16 cellular contexts compared by ENCODE assay signal in the genomic region with DNA sequence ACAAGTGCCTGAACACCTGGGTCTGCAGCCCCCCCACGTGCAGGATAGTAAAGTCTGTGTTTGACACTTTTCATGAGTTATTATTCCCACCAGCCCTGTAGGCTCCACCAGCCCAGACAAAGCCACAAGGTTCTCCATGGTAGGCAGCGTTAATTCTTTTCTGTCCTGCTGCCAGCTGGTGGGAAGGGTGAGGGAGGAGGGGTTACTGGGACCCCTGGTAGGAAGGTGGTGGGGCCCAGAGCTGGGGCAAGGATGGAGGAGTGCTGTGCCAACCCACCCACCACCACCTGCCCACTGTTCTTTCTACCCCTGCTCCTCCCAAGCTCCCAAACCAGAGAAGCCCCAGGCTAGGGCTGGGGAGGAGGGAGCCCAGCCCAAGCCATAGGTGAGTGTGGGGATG. TPM values are rescaled to one million over a fixed set of nuclear protein-coding genes. Genes with fewer than 3 reads are reported as not detected.
DNase-seq lines count a peak whose midpoint lies in the region; ATAC-seq and TF ChIP-seq lines count a peak whose summit lies in the region.
"Had no signal": no experiment of that assay in that cellular context is flagged by ENCODE, and none has a peak within 500 bp of the region (broad histone marks: within the 10 kb centered on the region; RNA-seq: fewer than 3 reads in every experiment).

No MANE protein-coding gene starts in this region.

- H3K27me3 ChIP-seq in WERI-Rb-1 (ENCODE audit: insufficient read depth, low read depth, severe bottlenecking) (no peaks in the 10 kb centered on the region), neural progenitor cell (no peaks in the 10 kb centered on the region)
- H3K27me3 ChIP-seq: BE2C had no signal

- H3K9me3 ChIP-seq in WERI-Rb-1 (ENCODE audit: severe bottlenecking) (no peaks in the 10 kb centered on the region), neural progenitor cell (ENCODE audit: low read depth) (no peaks in the 10 kb centered on the region)
- H3K9me3 ChIP-seq: BE2C, HAP-1 had no signal

- no peak for TF ChIP-seq CTCF in WERI-Rb-1 (IDR thresholded peaks at IDR 0.05; ENCODE audit: low read depth, low read length)
- no peak for TF ChIP-seq CTCF in neural progenitor cell (IDR thresholded peaks at IDR 0.05)

- H3K4me1 Mint-ChIP-seq in stimulated activated naive CD8-positive, alpha-beta T cell treated with anti-CD3 and anti-CD28 coated beads, Interleukin-15, amount 100 ng/mL, for 72 hours: peaks cover 16% of the 10 kb centered on the region
- H3K4me1 Mint-ChIP-seq in neural progenitor cell: peaks cover 53% of the 10 kb centered on the region
- H3K4me1 Mint-ChIP-seq: IgD-negative memory B cell had no signal

- H3K4me2 ChIP-seq in neural progenitor cell: no peak overlapping the region

- ATAC-seq in stimulated activated naive CD8-positive, alpha-beta T cell treated with anti-CD3 and anti-CD28 coated beads, Interleukin-15, amount 100 ng/mL, for 72 hours: peak; percentile 29
- ATAC-seq in stimulated activated naive CD8-positive, alpha-beta T cell treated with anti-CD3 and anti-CD28 coated beads, Interleukin-15, Interleukin-2, amounts not matched to agents 100 U/mL and 50 U/mL, for 24 hours: no peak
- no peak for ATAC-seq in HG03139 (IDR thresholded peaks at IDR 0.05; ENCODE audit: unreplicated experiment)
- no peak for ATAC-seq in HG03442 (IDR thresholded peaks at IDR 0.05; ENCODE audit: unreplicated experiment)

- no peaks in the 10 kb centered on the region for H3K36me3 Mint-ChIP-seq in neural progenitor cell
- H3K36me3 Mint-ChIP-seq: CD4-positive, CD25-positive, alpha-beta regulatory T cell; CD8-positive, alpha-beta memory T cell; IgD-negative memory B cell had no signal

- H2AFZ ChIP-seq in neural progenitor cell (replicated peaks): no peak overlapping the region

- no peak overlapping the region for H3K9ac ChIP-seq in neural progenitor cell

- H3K36me3 ChIP-seq in WERI-Rb-1: no peaks in the 10 kb centered on the region
- H3K36me3 ChIP-seq in neural progenitor cell: no peaks in the 10 kb centered on the region
- H3K36me3 ChIP-seq: BE2C, HAP-1 had no signal

- H3F3A ChIP-seq in neural progenitor cell (ENCODE audit: low read depth): peaks cover 18% of the 10 kb centered on the region

- H3K4me3 ChIP-seq in WERI-Rb-1 (ENCODE audit: low read depth, low read length) (peak overlapping the region; percentile 48), neural progenitor cell (no peak overlapping the region)
- H3K4me3 ChIP-seq: HAP-1 had no signal

- DNase-seq in stimulated activated naive CD8-positive, alpha-beta T cell treated with anti-CD3 and anti-CD28 coated beads, Interleukin-15, amount 100 ng/mL, for 72 hours: no peak
- no peak for DNase-seq in stimulated activated naive CD8-positive, alpha-beta T cell treated with anti-CD3 and anti-CD28 coated beads, Interleukin-15, Interleukin-2, amounts not matched to agents 100 U/mL and 50 U/mL, for 24 hours
- no peak for DNase-seq in WERI-Rb-1
- no peak for DNase-seq in neural progenitor cell (ENCODE audit: low spot score)
- DNase-seq in caudate nucleus (lab: John Stamatoyannopoulos, UW): no peak
- DNase-seq: ACHN; BE2C; C1 segment of cervical spinal cord; CD4-positive, CD25-positive, alpha-beta regulatory T cell; CD8-positive, alpha-beta memory T cell; COR-L47 had no signal

- no peaks in the 10 kb centered on the region for H3K9me3 Mint-ChIP-seq in stimulated activated naive CD8-positive, alpha-beta T cell treated with anti-CD3 and anti-CD28 coated beads, Interleukin-15, amount 100 ng/mL, for 72 hours
- no peaks in the 10 kb centered on the region for H3K9me3 Mint-ChIP-seq in neural progenitor cell
- H3K9me3 Mint-ChIP-seq: CD4-positive, CD25-positive, alpha-beta regulatory T cell; IgD-negative memory B cell had no signal

- peak overlapping the region; percentile 98 for H3K27ac ChIP-seq in WERI-Rb-1
- no peak overlapping the region for H3K27ac ChIP-seq in neural progenitor cell
- H3K27ac ChIP-seq in caudate nucleus (ENCODE audit: low read depth, low read length): no peak overlapping the region

- no peak overlapping the region for H3K27ac Mint-ChIP-seq in stimulated activated naive CD8-positive, alpha-beta T cell treated with anti-CD3 and anti-CD28 coated beads, Interleukin-15, amount 100 ng/mL, for 72 hours
- H3K27ac Mint-ChIP-seq in neural progenitor cell: peak overlapping the region; percentile 83
- H3K27ac Mint-ChIP-seq: CD4-positive, CD25-positive, alpha-beta regulatory T cell; CD8-positive, alpha-beta memory T cell had no signal

- H3K27me3 Mint-ChIP-seq in stimulated activated naive CD8-positive, alpha-beta T cell treated with anti-CD3 and anti-CD28 coated beads, Interleukin-15, amount 100 ng/mL, for 72 hours: peaks cover 11% of the 10 kb centered on the region
- H3K27me3 Mint-ChIP-seq in neural progenitor cell (ENCODE audit: insufficient read depth, low read depth): peaks cover 4% of the 10 kb centered on the region

- H3K4me1 ChIP-seq in neural progenitor cell: peaks cover 44% of the 10 kb centered on the region
- H3K4me1 ChIP-seq: HAP-1 had no signal

- H3K79me2 ChIP-seq in neural progenitor cell (ENCODE audit: low read depth): no peaks in the 10 kb centered on the region

- H3K4me3 Mint-ChIP-seq in stimulated activated naive CD8-positive, alpha-beta T cell treated with anti-CD3 and anti-CD28 coated beads, Interleukin-15, amount 100 ng/mL, for 72 hours: no peak overlapping the region
- no peak overlapping the region for H3K4me3 Mint-ChIP-seq in neural progenitor cell
- H3K4me3 Mint-ChIP-seq: CD4-positive, CD25-positive, alpha-beta regulatory T cell; CD8-positive, alpha-beta memory T cell; IgD-negative memory B cell had no signal

- H4K20me1 ChIP-seq in neural progenitor cell (ENCODE audit: low read depth): no peaks in the 10 kb centered on the region

RNA-seq across cellular contexts. Expression of a gene that starts 20.8 kb away (rescaled TPM):
- 14.5 and 42.5 TPM in 2 replicates for total RNA-seq in neural progenitor cell (ENCODE audit: low replicate concordance)
- total RNA-seq: CD8-positive, alpha-beta memory T cell had no signal

RNA-seq across cellular contexts. Expression of a gene that starts 45.6 kb away (rescaled TPM):
- 282 and 372 TPM in 2 replicates for total RNA-seq in neural progenitor cell (ENCODE audit: low replicate concordance)

RNA-seq across cellular contexts. Expression of a gene that starts 57.0 kb away (rescaled TPM):
- 0.03 TPM in 1 of 2 replicates, not detected in the other for total RNA-seq in neural progenitor cell (ENCODE audit: low replicate concordance)
- total RNA-seq: CD4-positive, CD25-positive, alpha-beta regulatory T cell; CD8-positive, alpha-beta memory T cell; H1 had no signal
